Comparison of ENCODE assay signal across 20 cellular contexts in the genomic region with DNA sequence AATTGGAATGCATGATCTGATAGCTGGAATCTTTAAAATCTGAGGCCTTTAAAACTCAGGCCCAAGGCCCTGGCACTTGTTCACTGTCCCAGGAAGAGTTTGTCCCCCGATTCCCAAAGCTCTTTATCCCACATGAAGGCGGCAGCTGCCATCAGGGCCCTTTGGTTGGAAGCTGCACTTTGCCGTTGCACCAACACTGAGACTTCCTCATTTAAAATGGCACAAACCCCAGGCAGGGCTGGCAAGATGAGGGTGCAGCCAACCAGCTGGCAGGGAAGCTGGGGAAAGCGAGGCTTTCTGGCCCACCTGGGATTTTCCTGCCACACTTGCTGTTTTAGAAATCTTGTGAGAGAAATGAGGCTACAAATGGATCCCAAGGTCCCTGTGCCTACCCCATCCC.
"Had no signal": no experiment of that assay in that cellular context is flagged by ENCODE, and none has a peak within 500 bp of the region (broad histone marks: within the 10 kb centered on the region; RNA-seq: fewer than 3 reads in every experiment).

No MANE protein-coding gene starts in this region.

- DNase-seq: stimulated activated CD4-positive, alpha-beta T cell treated with anti-CD3 and anti-CD28 coated beads, Interleukin-2, amount 100 ng/mL, for 48 hours; stimulated activated CD4-positive, alpha-beta T cell treated with anti-CD3 and anti-CD28 coated beads, Interleukin-4, amount 100 ng/mL, for 1 hour; stimulated activated CD4-positive, alpha-beta T cell treated with anti-CD3 and anti-CD28 coated beads, Interleukin-4, amount 100 ng/mL, for 24 hours; stimulated activated CD4-positive, alpha-beta T cell treated with anti-CD3 and anti-CD28 coated beads, Interleukin-4, amount 100 ng/mL, for 4 hours; stimulated activated CD8-positive, alpha-beta memory T cell treated with anti-CD3 and anti-CD28 coated beads, Interleukin-4, amount 100 ng/mL, for 48 hours; stimulated activated naive B cell treated with anti-CD40 and anti-IgM and Interleukin-4, amounts not matched to agents 10 μg/mL and 1 μg/mL and 100 μg/mL, for 72 hours; stimulated activated naive CD4-positive, alpha-beta T cell; stimulated activated naive CD4-positive, alpha-beta T cell treated with Interleukin-2 at 50 U/mL for 16 hours; stimulated activated naive CD8-positive, alpha-beta T cell treated with anti-CD3 and anti-CD28 coated beads, Interleukin-15, amount 100 ng/mL, for 72 hours; stimulated activated naive CD8-positive, alpha-beta T cell treated with anti-CD3 and anti-CD28 coated beads, Interleukin-15, Interleukin-2, amounts not matched to agents 100 U/mL and 50 U/mL, for 24 hours; stomach; substantia nigra; testis; thyroid gland; tibial artery; transverse colon; trophoblast cell; upper lobe of left lung; upper lobe of right lung; uterus had no signal
